In genomic region chr14:96938946-96939345, GRCh38 we compare ENCODE assay signal across 15 cellular contexts.
DNase-seq lines count a peak whose midpoint lies in the region; ATAC-seq and TF ChIP-seq lines count a peak whose summit lies in the region.
"Had no signal": no experiment of that assay in that cellular context is flagged by ENCODE, and none has a peak within 500 bp of the region (broad histone marks: within the 10 kb centered on the region; RNA-seq: fewer than 3 reads in every experiment).

No MANE protein-coding gene starts in this region.

- H3K18ac ChIP-seq in H9 (ENCODE audit: insufficient read length, low read depth, low read length) = no peak overlapping the region

- TF ChIP-seq EP300 in SK-N-SH (IDR thresholded peaks at IDR 0.05; ENCODE audit: borderline replicate concordance in 1 of 2, low read depth in 1 of 2, low read length in 1 of 2) = no peak

- no peaks in the 10 kb centered on the region for H3K9me2 ChIP-seq in SK-N-SH

- H3K4me1 ChIP-seq in SK-N-SH (ENCODE audit: control insufficient read depth in 1 of 2, insufficient read depth in 2 of 2, low read depth in 1 of 2, low read length in 1 of 2) = no peaks in the 10 kb centered on the region
- H3K4me1 ChIP-seq in H9 (ENCODE audit: insufficient read depth, low read length) = no peaks in the 10 kb centered on the region
- H3K4me1 ChIP-seq in neutrophil (ENCODE audit: control insufficient read depth in 1 of 2, insufficient read depth in 1 of 2, low read depth in 1 of 2, low read length in 1 of 2) = no peaks in the 10 kb centered on the region
- H3K4me1 ChIP-seq: A549, esophagus squamous epithelium, right atrium auricular region, tibial nerve had no signal

- no peak for TF ChIP-seq RAD21 in SK-N-SH (IDR thresholded peaks at IDR 0.05; ENCODE audit: low read length)

- no peaks in the 10 kb centered on the region for H3K36me3 ChIP-seq in SK-N-SH (replicated peaks in 1 of 2; ENCODE audit: control insufficient read depth in 1 of 2, insufficient read depth in 2 of 2, low read length in 1 of 2)
- H3K36me3 ChIP-seq in neutrophil = no peaks in the 10 kb centered on the region
- H3K36me3 ChIP-seq: esophagus squamous epithelium, right atrium auricular region, tibial nerve had no signal

- no peak overlapping the region for H2BK15ac ChIP-seq in H9 (ENCODE audit: low read depth, low read length)

- POLR2A ChIA-PET in SK-N-SH (lab: Yijun Ruan, JAX) = no interaction called here

- H3K27me3 ChIP-seq in SK-N-SH (ENCODE audit: insufficient read depth) = no peaks in the 10 kb centered on the region
- no peaks in the 10 kb centered on the region for H3K27me3 ChIP-seq in H9 (ENCODE audit: insufficient read depth, low read length)
- H3K27me3 ChIP-seq in neutrophil = no peaks in the 10 kb centered on the region
- H3K27me3 ChIP-seq: esophagus squamous epithelium, right atrium auricular region, tibial nerve had no signal

- H3K36me3 Mint-ChIP-seq in H9 (ENCODE audit: insufficient read depth in 1 of 3, low read depth in 3 of 3) = no peaks in the 10 kb centered on the region
- H3K36me3 Mint-ChIP-seq in osteocyte (ENCODE audit: unreplicated experiment) = no peaks in the 10 kb centered on the region

- H3K14ac ChIP-seq in H9 (ENCODE audit: insufficient read depth, low read length) = no peak overlapping the region

- no peak overlapping the region for H3K9ac ChIP-seq in SK-N-SH
- H3K9ac ChIP-seq in H9 (ENCODE audit: extremely low read depth, insufficient read length, low read length) = no peak overlapping the region

- WGBS in SK-N-SH (ENCODE audit: low lambda C conversion rate) = 82% methylated on average over 7 of the region's 7 CpGs
- WGBS in H9 (ENCODE audit: extremely low coverage, insufficient read length, low lambda C conversion rate) = no CpG with 5 or more reads among the region's 7 CpGs

- H3K4me3 ChIP-seq in SK-N-SH (ENCODE audit: low read depth in 2 of 2, low read length in 1 of 2) (no peak overlapping the region; a peak in 1 of 4 replicates), cardiac fibroblast (replicated peaks in 1 of 2; ENCODE audit: low read depth in 2 of 2, low read length in 2 of 2) (no peak overlapping the region), neutrophil (ENCODE audit: low read depth in 1 of 2, low read length in 1 of 2) (no peak overlapping the region)
- H3K4me3 ChIP-seq: A549, esophagus squamous epithelium, right atrium auricular region, tibial nerve had no signal

- H3K9me3 ChIP-seq in SK-N-SH (no peaks in the 10 kb centered on the region), H9 (ENCODE audit: control insufficient read depth, low read depth, low read length) (no peaks in the 10 kb centered on the region), neutrophil (no peaks in the 10 kb centered on the region)
- H3K9me3 ChIP-seq: A549, esophagus squamous epithelium, right atrium auricular region, tibial nerve had no signal

- H3K4me2 ChIP-seq in SK-N-SH (no peak overlapping the region), H9 (ENCODE audit: insufficient read depth, insufficient read length, low read length) (no peak overlapping the region)
- H3K4me2 ChIP-seq: A549 had no signal

- CTCF ChIA-PET in SK-N-SH (lab: Yijun Ruan, JAX) = no interaction called here

- no peak overlapping the region for H3K23ac ChIP-seq in H9 (ENCODE audit: insufficient read length, low read depth, low read length)

- no peak overlapping the region for H2BK20ac ChIP-seq in H9 (ENCODE audit: low read depth, low read length, poor library complexity, severe bottlenecking)

- H2BK12ac ChIP-seq in H9 (ENCODE audit: insufficient read length, low read depth, low read length) = no peak overlapping the region

- no peaks in the 10 kb centered on the region for H3K79me2 ChIP-seq in SK-N-SH (ENCODE audit: insufficient read depth)
- no peaks in the 10 kb centered on the region for H3K79me2 ChIP-seq in H9 (ENCODE audit: insufficient read depth, low read length)

- H3K9me3 Mint-ChIP-seq in H9 (no peaks in the 10 kb centered on the region; a peak in 1 of 5 replicates), osteocyte (ENCODE audit: unreplicated experiment) (peaks cover 27% of the 10 kb centered on the region)

- H3K79me1 ChIP-seq in H9 (ENCODE audit: insufficient read depth, low read depth, low read length, poor library complexity, severe bottlenecking) = no peaks in the 10 kb centered on the region

- no peak overlapping the region for H3T11ph ChIP-seq in H9 (ENCODE audit: low read length)

- H3K27ac Mint-ChIP-seq in H9 = no peak overlapping the region
- no peak overlapping the region for H3K27ac Mint-ChIP-seq in osteocyte (ENCODE audit: unreplicated experiment)

- H4K91ac ChIP-seq in H9 (ENCODE audit: insufficient read length, low read depth, low read length) = no peak overlapping the region

- H3K27me3 Mint-ChIP-seq in H9 (ENCODE audit: low read depth) (no peaks in the 10 kb centered on the region), osteocyte (ENCODE audit: unreplicated experiment) (no peaks in the 10 kb centered on the region)

- no peak overlapping the region for H3K4ac ChIP-seq in H9 (ENCODE audit: low read depth, low read length)

- H2BK5ac ChIP-seq in H9 (ENCODE audit: insufficient read length, low read length) = no peak overlapping the region

- H4K20me1 ChIP-seq in SK-N-SH (ENCODE audit: insufficient read depth) = no peaks in the 10 kb centered on the region
- H4K20me1 ChIP-seq in H9 (ENCODE audit: control insufficient read depth, insufficient read depth, insufficient read length) = no peaks in the 10 kb centered on the region

- no peak overlapping the region for H2BK120ac ChIP-seq in H9 (ENCODE audit: low read depth, low read length, poor library complexity, severe bottlenecking)

- no peak overlapping the region for H4K8ac ChIP-seq in H9 (replicated peaks; ENCODE audit: insufficient read length, low read depth, low read length)

- no peak overlapping the region for H3K27ac ChIP-seq in SK-N-SH (ENCODE audit: low read depth in 2 of 2, low read length in 1 of 2)
- no peak overlapping the region for H3K27ac ChIP-seq in H9 (ENCODE audit: insufficient read length, low read depth, low read length)
- H3K27ac ChIP-seq in neutrophil = no peak overlapping the region
- H3K27ac ChIP-seq: A549, esophagus squamous epithelium, right atrium auricular region, tibial nerve had no signal

- H3K4me3 Mint-ChIP-seq in H9 (no peak overlapping the region), osteocyte (ENCODE audit: unreplicated experiment) (no peak overlapping the region)

- DNase-seq in SK-N-SH = no peak
- DNase-seq in H9 = no peak
- DNase-seq in cardiac fibroblast (ENCODE audit: low read depth in 2 of 2) = no peak
- no peak for DNase-seq in osteocyte (ENCODE audit: extremely low spot score, unreplicated experiment)
- DNase-seq in activated naive CD4-positive, alpha-beta T cell treated with Interleukin-2 at 50 U/mL for 16 hours = no peak
- DNase-seq in DMS 273 (lab: John Stamatoyannopoulos, UW; ENCODE audit: unreplicated experiment) = no peak
- DNase-seq: activated gamma-delta T cell treated with Interleukin-2 at 50 U/mL for 16 hours; central memory CD4-positive, alpha-beta T cell; esophagus squamous epithelium; NCI-H69 had no signal

- no peaks in the 10 kb centered on the region for H3F3A ChIP-seq in SK-N-SH (replicated peaks; ENCODE audit: insufficient read depth)

- H3K56ac ChIP-seq in H9 (ENCODE audit: insufficient read length, low read depth, low read length) = no peak overlapping the region

- H4K5ac ChIP-seq in H9 (ENCODE audit: insufficient read length, low read depth, low read length) = no peak overlapping the region

- H2AFZ ChIP-seq in SK-N-SH (ENCODE audit: low read depth) (no peak overlapping the region), H9 (ENCODE audit: low read length) (no peak overlapping the region)

- H3K23me2 ChIP-seq in H9 (ENCODE audit: insufficient read length, low read depth, low read length, poor library complexity, severe bottlenecking) = no peaks in the 10 kb centered on the region

- ATAC-seq in SK-N-SH treated with all-trans-retinoic acid at 6 μM for 48 hours = no peak
- ATAC-seq: A549 had no signal

- H3K4me1 Mint-ChIP-seq in H9 (peaks cover under 1 to 4% of the 10 kb centered on the region in 2 experiments; a peak in 3 of 4 replicates), osteocyte (ENCODE audit: unreplicated experiment) (no peaks in the 10 kb centered on the region)

- TF ChIP-seq CTCF in SK-N-SH (IDR thresholded peaks at IDR 0.05) (peak; percentile 28), H9 (conservative IDR thresholded peaks at IDR 0.05) (peak; percentile 88), cardiac fibroblast (IDR thresholded peaks at IDR 0.05; ENCODE audit: low read depth, low read length) (peak; percentile 17), neutrophil (IDR thresholded peaks at IDR 0.05) (peak; percentile 79), osteocyte (IDR thresholded peaks at IDR 0.05) (no peak)

- no peak overlapping the region for H2AK5ac ChIP-seq in H9 (ENCODE audit: insufficient read length, low read length)

TF ChIP-seq in SK-N-SH, 30 proteins besides CTCF, POLR2A, EP300 and RAD21:
- TF ChIP-seq USF2 (IDR thresholded peaks at IDR 0.05; ENCODE audit: borderline replicate concordance, low read depth, low read length) = no peak
- TF ChIP-seq POLR2AphosphoS5 (IDR thresholded peaks at IDR 0.05; ENCODE audit: low read depth, low read length) = no peak
- no peak for TF ChIP-seq SMC3 (IDR thresholded peaks at IDR 0.05; ENCODE audit: low read depth, low read length)

TF ChIP-seq in SK-N-SH treated with all-trans-retinoic acid at 6 μM for 48 hours, 23 proteins besides CTCF, POLR2A, EP300 and RAD21 (continues in another document):
- TF ChIP-seq ZNF565 (CRISPR knock-in tag; conservative IDR thresholded peaks at IDR 0.05; ENCODE audit: low read depth) = no peak
- TF ChIP-seq ARNTL (CRISPR knock-in tag; IDR thresholded peaks at IDR 0.05; ENCODE audit: borderline replicate concordance, low read depth) = no peak
- TF ChIP-seq CSDC2 (CRISPR knock-in tag; IDR thresholded peaks at IDR 0.05) = no peak
- no peak for TF ChIP-seq ESRRG (CRISPR knock-in tag; IDR thresholded peaks at IDR 0.05)
- TF ChIP-seq GLIS3 (CRISPR knock-in tag; IDR thresholded peaks at IDR 0.05) = no peak
- no peak for TF ChIP-seq ZFP30 (CRISPR knock-in tag; IDR thresholded peaks at IDR 0.05)
- TF ChIP-seq POU6F1 (CRISPR knock-in tag; IDR thresholded peaks at IDR 0.05; ENCODE audit: borderline replicate concordance, low read depth) = no peak
- no peak for TF ChIP-seq ZC3H10 (CRISPR knock-in tag; IDR thresholded peaks at IDR 0.05)
- TF ChIP-seq TOX (CRISPR knock-in tag; IDR thresholded peaks at IDR 0.05; ENCODE audit: borderline replicate concordance) = no peak
